In genomic region chr22:24957043-24957442, GRCh38 we compare ENCODE assay signal across 19 cellular contexts. TPM values are rescaled to one million over a fixed set of nuclear protein-coding genes. Genes with fewer than 3 reads are reported as not detected.
DNase-seq lines count a peak whose midpoint lies in the region; ATAC-seq and TF ChIP-seq lines count a peak whose summit lies in the region.
"Had no signal": no experiment of that assay in that cellular context is flagged by ENCODE, and none has a peak within 500 bp of the region (broad histone marks: within the 10 kb centered on the region; RNA-seq: fewer than 3 reads in every experiment).

No MANE protein-coding gene starts in this region.

- H3K4me2 ChIP-seq in PC-9 (no peak overlapping the region), mammary epithelial cell (ENCODE audit: insufficient read depth, low read depth, low read length) (no peak overlapping the region), GM23248 (ENCODE audit: unreplicated experiment) (no peak overlapping the region)
- H3K4me2 ChIP-seq: A549 had no signal

- peaks cover 33% of the 10 kb centered on the region for H3K4me1 ChIP-seq in PC-9 (replicated peaks; ENCODE audit: insufficient read depth)
- H3K4me1 ChIP-seq in mammary epithelial cell (ENCODE audit: insufficient read depth, low read length), result peaks cover 27% of the 10 kb centered on the region
- H3K4me1 ChIP-seq in GM23248 (ENCODE audit: insufficient read depth), result no peaks in the 10 kb centered on the region
- H3K4me1 ChIP-seq: BE2C had no signal

- no peak for ATAC-seq in GM21447 (IDR thresholded peaks at IDR 0.05; ENCODE audit: unreplicated experiment)
- ATAC-seq: A549; CD8-positive, alpha-beta T cell had no signal

- no peak for DNase-seq in PC-9
- DNase-seq in mammary epithelial cell, result peak; percentile 69
- DNase-seq in left kidney (ENCODE audit: low read depth, low spot score), result peak; percentile 24
- no peak for DNase-seq in NCI-H2227 treated with DMSO at 0.1 percent for 48 hours (lab: John Stamatoyannopoulos, UW)
- DNase-seq in GM23248, result no peak
- DNase-seq in iPS-NIHi7 (ENCODE audit: extremely low spot score), result no peak
- DNase-seq: BE2C; CD8-positive, alpha-beta T cell; COR-L47; DMS153; DMS79 treated with DMSO at 0.1 percent for 48 hours; EL; HCEC 1CT had no signal

- H3K27ac ChIP-seq in PC-9, result 0 out of 2 replicates have a peak overlapping the region, but pooled peaks have one; percentile 16
- H3K27ac ChIP-seq in mammary epithelial cell (ENCODE audit: insufficient read depth, low read depth, low read length), result peak overlapping the region; percentile 20
- H3K27ac ChIP-seq in GM23248, result no peak overlapping the region
- H3K27ac ChIP-seq: A549, C4-2B, HL-60 had no signal

- CTCF ChIA-PET in PC-9 (lab: Charles Lee), result interaction anchor here (0.6 kb wide), 1 partner anchor 100 kb away, joined by 5 read pairs; no protein-coding TSS in a partner anchor
- CTCF ChIA-PET in mammary epithelial cell (lab: Charles Lee; ENCODE audit: low non-redundant PET), result no interaction called here

- no peaks in the 10 kb centered on the region for H3K9me2 ChIP-seq in PC-9 (ENCODE audit: insufficient read depth)
- H3K9me2 ChIP-seq in GM23248 (ENCODE audit: insufficient read depth), result no peaks in the 10 kb centered on the region

- intact Hi-C loops in PC-9 (cut with micrococcal nuclease; ENCODE audit: unreplicated experiment) (no loop called here), mammary epithelial cell (cut with micrococcal nuclease) (no loop called here)

- H2AFZ ChIP-seq in PC-9 (no peak overlapping the region), mammary epithelial cell (ENCODE audit: low read depth, low read length) (no peak overlapping the region), GM23248 (no peak overlapping the region)

- no peak for TF ChIP-seq CTCF in PC-9 (conservative IDR thresholded peaks at IDR 0.05)
- TF ChIP-seq CTCF in mammary epithelial cell (conservative IDR thresholded peaks at IDR 0.05 in 1 of 2, IDR thresholded peaks at IDR 0.05 in 1 of 2; ENCODE audit: extremely low read depth in 1 of 2, insufficient read depth in 1 of 2, low read depth in 1 of 2, low read length in 2 of 2), result no peak

- 30% methylated on average over 1 of the region's 2 CpGs for WGBS in mammary epithelial cell (ENCODE audit: low coverage, missing lambda C conversion rate)
- WGBS in GM23248 (ENCODE audit: low coverage in 1 of 2, low lambda C conversion rate in 2 of 2, missing lambda C conversion rate in 2 of 2), 2 experiments, result 54 to 73% methylated on average over 2 of the region's 2 CpGs

- H3K9ac ChIP-seq in mammary epithelial cell (ENCODE audit: insufficient read depth, low read length), result no peak overlapping the region
- no peak overlapping the region for H3K9ac ChIP-seq in GM23248

- in situ Hi-C loops in mammary epithelial cell (cut with MboI; ENCODE audit: low sequenced_read_pairs in 2 of 2) (no loop called here), GM23248 (cut with MboI) (no loop called here)

- BruUV-seq in PC-9 (replicated peaks; lab: Mats Ljungman, UMichigan) (no TSS peak), mammary epithelial cell (replicated peaks; lab: Mats Ljungman, UMichigan) (no TSS peak)

- dilution Hi-C loops in mammary epithelial cell (cut with HindIII; ENCODE audit: low sequenced_read_pairs), result no loop called here

- H4K20me1 ChIP-seq in PC-9 (ENCODE audit: insufficient read depth) (0 out of 2 replicates have a peak, but pooled peaks cover under 1% of the 10 kb centered on the region), mammary epithelial cell (ENCODE audit: insufficient read depth, low read length) (no peaks in the 10 kb centered on the region), GM23248 (ENCODE audit: insufficient read depth) (no peaks in the 10 kb centered on the region)

- H3K27me3 ChIP-seq in PC-9 (ENCODE audit: insufficient read depth, low read depth) (no peaks in the 10 kb centered on the region), mammary epithelial cell (ENCODE audit: insufficient read depth, low read length) (no peaks in the 10 kb centered on the region), GM23248 (replicated peaks; ENCODE audit: insufficient read depth) (peaks cover 15% of the 10 kb centered on the region; the same call in 1 of the 2 replicates)
- H3K27me3 ChIP-seq: BE2C had no signal

- H3K36me3 ChIP-seq in PC-9 (ENCODE audit: low read depth), result no peaks in the 10 kb centered on the region; the same call in none of the 2 replicates
- no peaks in the 10 kb centered on the region for H3K36me3 ChIP-seq in mammary epithelial cell (ENCODE audit: insufficient read depth, low read length)
- no peaks in the 10 kb centered on the region for H3K36me3 ChIP-seq in GM23248 (ENCODE audit: low read depth)
- H3K36me3 ChIP-seq: BE2C had no signal

- H3F3A ChIP-seq in PC-9 (ENCODE audit: insufficient read depth, low read depth) (peaks cover 22% of the 10 kb centered on the region), GM23248 (ENCODE audit: insufficient read depth) (no peaks in the 10 kb centered on the region)

- no peaks in the 10 kb centered on the region for H3K9me3 ChIP-seq in PC-9 (ENCODE audit: insufficient read depth, low read depth)
- H3K9me3 ChIP-seq in mammary epithelial cell (replicated peaks; ENCODE audit: insufficient read depth, low read length), result no peaks in the 10 kb centered on the region
- no peaks in the 10 kb centered on the region for H3K9me3 ChIP-seq in GM23248 (ENCODE audit: low read depth)
- H3K9me3 ChIP-seq: A549, BE2C had no signal

- H3K4me3 ChIP-seq in PC-9 (no peak overlapping the region), mammary epithelial cell (replicated peaks in 1 of 3; ENCODE audit: insufficient read depth in 1 of 3, low read depth in 2 of 3, low read length in 3 of 3) (no peak overlapping the region), GM23248 (no peak overlapping the region)
- H3K4me3 ChIP-seq: A549 had no signal

- POLR2A ChIA-PET in PC-9 (lab: Charles Lee; ENCODE audit: unreplicated experiment), result interaction anchor here (0.7 kb wide), 1 partner anchor 37 kb away, joined by 3 read pairs; no protein-coding TSS in a partner anchor

- H3K79me2 ChIP-seq in PC-9 (ENCODE audit: low read depth), result peaks cover 78% of the 10 kb centered on the region
- H3K79me2 ChIP-seq in mammary epithelial cell (ENCODE audit: insufficient read depth, low read length), result peaks cover 90% of the 10 kb centered on the region
- H3K79me2 ChIP-seq in GM23248 (ENCODE audit: insufficient read depth), result no peaks in the 10 kb centered on the region

RNA-seq across cellular contexts. Expression of gene KIAA1671, which starts 4.5 kb away (rescaled TPM):
- total RNA-seq in PC-9 (2021) (44.3 and 47.7 TPM in 2 replicates), mammary epithelial cell (10 to 100 TPM; 38.4 to 48.8 TPM)
- polyA plus RNA-seq in mammary epithelial cell (11.8 TPM), GM23248 (2016; fragmentation: Nextera tagmentation; extraction: Ambion mirVana) (0.25 and 0.39 TPM in 2 replicates)
- polyA minus RNA-seq in mammary epithelial cell, result 60.7 TPM
- total RNA-seq in GM23248 (2014; rRNA removed; shearing (Covaris generic)), result 0.51 and 0.76 TPM in 2 replicates

RNA-seq across cellular contexts. Expression of gene LHFPL7, which starts 10.5 kb away (rescaled TPM):
- total RNA-seq in PC-9 (2021), result not detected in 2 replicates
- total RNA-seq in mammary epithelial cell, result under 1 TPM in 1 of 2 donors, not detected in 1; 0.33 TPM
- 0.11 TPM for polyA plus RNA-seq in mammary epithelial cell
- not detected for polyA minus RNA-seq in mammary epithelial cell
- total RNA-seq in GM23248 (2014; rRNA removed; shearing (Covaris generic)), result not detected in 2 replicates
- not detected in 2 replicates for polyA plus RNA-seq in GM23248 (2016; fragmentation: Nextera tagmentation; extraction: Ambion mirVana)
- total RNA-seq: CD8-positive, alpha-beta T cell; H4 had no signal
- polyA plus RNA-seq: A549, AG04450 had no signal

Comparison
In these comparisons a context has a peak if more than half of its experiments do, and no peak if none do; other contexts are left out.
1. DNase-seq: peak in mammary epithelial cell (single experiment) and left kidney (single experiment); none in PC-9 (0 of 2), NCI-H2227 treated with DMSO at 0.1 percent for 48 hours (single experiment), GM23248 (single experiment) and iPS-NIHi7 (single experiment).
2. RNA of gene KIAA1671, which starts 4.5 kb away (total RNA-seq): 38.4 to 48.8 TPM in mammary epithelial cell and 44.3 to 47.7 TPM in PC-9; 0.51 to 0.76 TPM in GM23248; every median in the first group is over 10 times any median in the second.